ENCODE assay signal across 17 cellular contexts in the genomic region with DNA sequence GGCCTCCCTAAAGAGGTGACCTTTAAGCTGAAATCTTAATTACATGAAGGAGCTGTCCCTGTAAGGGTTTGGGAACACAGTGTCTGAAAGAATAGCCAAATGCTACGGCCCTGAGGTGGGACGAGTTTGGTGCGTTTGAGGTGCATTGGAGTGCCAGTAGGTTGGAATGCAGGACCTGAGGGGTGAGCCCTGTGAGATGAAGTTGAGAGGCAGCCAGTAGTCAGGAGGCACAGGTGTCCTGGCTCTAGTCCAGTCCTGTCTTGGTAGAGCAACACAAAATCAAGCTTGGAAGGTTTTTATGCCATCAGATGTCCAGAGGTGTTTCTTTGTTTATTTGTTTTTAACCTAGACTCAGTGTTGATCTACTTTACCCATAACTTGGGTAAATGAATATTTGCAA.
DNase-seq lines count a peak whose midpoint lies in the region; ATAC-seq and TF ChIP-seq lines count a peak whose summit lies in the region.
"Had no signal": no experiment of that assay in that cellular context is flagged by ENCODE, and none has a peak within 500 bp of the region (broad histone marks: within the 10 kb centered on the region; RNA-seq: fewer than 3 reads in every experiment).

No MANE protein-coding gene starts in this region.

- H3K4me3 ChIP-seq in GM23338 (no peak overlapping the region), neutrophil (ENCODE audit: low read depth in 1 of 2, low read length in 1 of 2) (no peak overlapping the region), adrenal gland (no peak overlapping the region)
- H3K4me3 ChIP-seq: SK-N-MC had no signal

- no peak overlapping the region for H3K4me2 ChIP-seq in GM23338

- H3K9me3 ChIP-seq in neutrophil, result no peaks in the 10 kb centered on the region
- H3K9me3 ChIP-seq in adrenal gland (replicated peaks in 1 of 3), result no peaks in the 10 kb centered on the region

- no peaks in the 10 kb centered on the region for H3K79me2 ChIP-seq in GM23338 (replicated peaks; ENCODE audit: insufficient read depth)

- H3K4me1 Mint-ChIP-seq in CD14-positive monocyte, result peaks cover 35% of the 10 kb centered on the region
- peaks cover 33% of the 10 kb centered on the region for H3K4me1 Mint-ChIP-seq in GM23338
- H3K4me1 Mint-ChIP-seq in WTC11, result peaks cover 41% of the 10 kb centered on the region
- peaks cover 5% of the 10 kb centered on the region for H3K4me1 Mint-ChIP-seq in activated CD4-positive, alpha-beta T cell treated with anti-CD3 and anti-CD28 coated beads, Interleukin-2, amount 10 ng/mL, durations not matched to agents 7 days and 5 days

- CTCF ChIA-PET in WTC11 (lab: Charles Lee), result interaction anchor here (0.9 to 7.6 kb wide), 7 partner anchors 10 to 223 kb away, joined by 4 to 70 read pairs (median 21); no protein-coding TSS in a partner anchor
- CTCF ChIA-PET in activated CD4-positive, alpha-beta T cell treated with anti-CD3 and anti-CD28 coated beads, Interleukin-2, amount 10 ng/mL, durations not matched to agents 7 days and 5 days (lab: Charles Lee), result interaction anchor here (0.6 to 5.7 kb wide), 10 partner anchors 9 to 1295 kb away, joined by 3 to 43 read pairs (median 4); a partner anchor contains a TSS

- POLR2A ChIA-PET in WTC11 (lab: Charles Lee), result no interaction called here
- POLR2A ChIA-PET in activated CD4-positive, alpha-beta T cell treated with anti-CD3 and anti-CD28 coated beads, Interleukin-2, amount 10 ng/mL, durations not matched to agents 7 days and 5 days (lab: Charles Lee), result interaction anchor here (0.6 kb wide), 1 partner anchor 264 kb away, joined by 3 read pairs; no protein-coding TSS in a partner anchor

- H3K9me2 ChIP-seq in GM23338 (ENCODE audit: insufficient read depth), result no peaks in the 10 kb centered on the region

- H3K27ac ChIP-seq in GM23338 (ENCODE audit: low read depth) (peak overlapping the region; percentile 70; the same call in 1 of the 2 replicates), neutrophil (peak overlapping the region; percentile 20), adrenal gland (no peak overlapping the region)
- H3K27ac ChIP-seq: SK-N-MC had no signal

- no peaks in the 10 kb centered on the region for H3F3A ChIP-seq in GM23338 (replicated peaks; ENCODE audit: low read depth)

- no peak overlapping the region for H2AFZ ChIP-seq in GM23338

- H4K20me1 ChIP-seq in GM23338 (replicated peaks; ENCODE audit: insufficient read depth), result no peaks in the 10 kb centered on the region

- H3K27ac Mint-ChIP-seq in CD14-positive monocyte (peak overlapping the region in 5 of 7 donors; percentile 36 to 76 (median 58)), GM23338 (no peak overlapping the region), WTC11 (peak overlapping the region; percentile 70; the same call in 1 of the 2 replicates)
- no peak overlapping the region for H3K27ac Mint-ChIP-seq in activated CD4-positive, alpha-beta T cell treated with anti-CD3 and anti-CD28 coated beads, Interleukin-2, amount 10 ng/mL, durations not matched to agents 7 days and 5 days

- no peak for ATAC-seq in GM23338
- no peak for ATAC-seq in WTC11

- DNase-seq in CD14-positive monocyte (ENCODE audit: low spot score) (no peak), GM23338 (ENCODE audit: low spot score) (no peak), WTC11 (ENCODE audit: low spot score) (no peak), adrenal gland (no peak), erythroblast (lab: John Stamatoyannopoulos, UW) (no peak)
- no peak for DNase-seq in activated CD4-positive, alpha-beta T cell treated with anti-CD3 and anti-CD28 coated beads, Interleukin-2, amount 10 ng/mL, durations not matched to agents 7 days and 5 days
- DNase-seq: DMS79 treated with DMSO at 0.1 percent for 48 hours, HCEC 1CT, IMR-90, Kasumi-1, NCI-H1105 treated with DMSO at 0.1 percent for 48 hours, NCI-H1694 treated with DMSO at 0.1 percent for 48 hours, NCI-H2107, NCI-H748 treated with DMSO at 0.1 percent for 48 hours, Right ventricle myocardium superior had no signal

- 72 to 90% (median 73%) methylated on average over 3 of the region's 3 CpGs for WGBS in adrenal gland, 4 donors

- H3K4me1 ChIP-seq in GM23338 (ENCODE audit: insufficient read depth) (peaks cover 31% of the 10 kb centered on the region), neutrophil (ENCODE audit: control insufficient read depth in 1 of 2, insufficient read depth in 1 of 2, low read depth in 1 of 2, low read length in 1 of 2) (peaks cover 24 to 35% of the 10 kb centered on the region in 2 experiments), adrenal gland (replicated peaks in 1 of 2) (peaks cover 0 to 56% of the 10 kb centered on the region in 2 donors)

- H3K4me3 Mint-ChIP-seq in CD14-positive monocyte (no peak overlapping the region), GM23338 (no peak overlapping the region), WTC11 (no peak overlapping the region)
- H3K4me3 Mint-ChIP-seq in activated CD4-positive, alpha-beta T cell treated with anti-CD3 and anti-CD28 coated beads, Interleukin-2, amount 10 ng/mL, durations not matched to agents 7 days and 5 days, result no peak overlapping the region

- H3K36me3 ChIP-seq in GM23338 (ENCODE audit: insufficient read depth) (no peaks in the 10 kb centered on the region), neutrophil (peaks cover 91% of the 10 kb centered on the region), adrenal gland (replicated peaks in 1 of 2) (no peaks in the 10 kb centered on the region)

- H3K27me3 ChIP-seq in GM23338 (ENCODE audit: insufficient read depth), result no peaks in the 10 kb centered on the region
- H3K27me3 ChIP-seq in neutrophil, result no peaks in the 10 kb centered on the region
- no peaks in the 10 kb centered on the region for H3K27me3 ChIP-seq in adrenal gland

- no peak for TF ChIP-seq CTCF in CD14-positive monocyte (IDR thresholded peaks at IDR 0.05)
- TF ChIP-seq CTCF in GM23338 (conservative IDR thresholded peaks at IDR 0.05; ENCODE audit: low read depth in 2 of 2), result no peak
- TF ChIP-seq CTCF in WTC11 (IDR thresholded peaks at IDR 0.05), result no peak
- TF ChIP-seq CTCF in neutrophil (IDR thresholded peaks at IDR 0.05), result no peak
- TF ChIP-seq CTCF in adrenal gland (IDR thresholded peaks at IDR 0.05), result no peak

- peaks cover 0 to 2% (median 0%) of the 10 kb centered on the region in 3 donors for H3K27me3 Mint-ChIP-seq in CD14-positive monocyte (ENCODE audit: low read depth in 3 of 3)
- no peaks in the 10 kb centered on the region for H3K27me3 Mint-ChIP-seq in GM23338 (ENCODE audit: insufficient read depth, low read depth, poor library complexity)
- no peaks in the 10 kb centered on the region for H3K27me3 Mint-ChIP-seq in WTC11 (ENCODE audit: low read depth)
- no peaks in the 10 kb centered on the region for H3K27me3 Mint-ChIP-seq in activated CD4-positive, alpha-beta T cell treated with anti-CD3 and anti-CD28 coated beads, Interleukin-2, amount 10 ng/mL, durations not matched to agents 7 days and 5 days

- H3K9me3 Mint-ChIP-seq in CD14-positive monocyte (peaks cover 0 to 1% (median 0%) of the 10 kb centered on the region in 7 donors), GM23338 (no peaks in the 10 kb centered on the region), WTC11 (no peaks in the 10 kb centered on the region)
- H3K9me3 Mint-ChIP-seq in activated CD4-positive, alpha-beta T cell treated with anti-CD3 and anti-CD28 coated beads, Interleukin-2, amount 10 ng/mL, durations not matched to agents 7 days and 5 days, result no peaks in the 10 kb centered on the region

- H3K36me3 Mint-ChIP-seq in CD14-positive monocyte (peaks cover 79 to 85% of the 10 kb centered on the region in 2 donors), GM23338 (ENCODE audit: low read depth) (no peaks in the 10 kb centered on the region), WTC11 (no peaks in the 10 kb centered on the region)
- H3K36me3 Mint-ChIP-seq in activated CD4-positive, alpha-beta T cell treated with anti-CD3 and anti-CD28 coated beads, Interleukin-2, amount 10 ng/mL, durations not matched to agents 7 days and 5 days (ENCODE audit: low read depth), result no peaks in the 10 kb centered on the region

- intact Hi-C loops in CD14-positive monocyte (cut with micrococcal nuclease), result loop anchor here in 1 of 2 donors (5.0 kb wide), 1 partner anchor 161 kb away; no protein-coding TSS in a partner anchor
- intact Hi-C loops in adrenal gland (cut with DNase I), result loop anchor here (5.0 kb wide), 1 partner anchor 161 kb away; no protein-coding TSS in a partner anchor

- TF ChIP-seq POLR2A in adrenal gland (IDR thresholded peaks at IDR 0.05), result no peak
- TF ChIP-seq POLR2A in erythroblast (IDR thresholded peaks at IDR 0.05; ENCODE audit: low read length), result no peak

TF ChIP-seq in GM23338, 12 proteins besides CTCF, POLR2A, EP300 and RAD21 (continues in another document):
- TF ChIP-seq ZNF114 (CRISPR knock-in tag; IDR thresholded peaks at IDR 0.05) (no peak), STAT1 (IDR thresholded peaks at IDR 0.05; ENCODE audit: unreplicated experiment) (no peak), EZH2 (IDR thresholded peaks at IDR 0.05; ENCODE audit: low read depth, unreplicated experiment) (no peak), CREB1 (CRISPR knock-in tag; IDR thresholded peaks at IDR 0.05; ENCODE audit: low read depth) (no peak), POLR2AphosphoS5 (IDR thresholded peaks at IDR 0.05; ENCODE audit: low read depth) (no peak), ZNF331 (CRISPR knock-in tag; IDR thresholded peaks at IDR 0.05; ENCODE audit: low read depth) (no peak)

TF ChIP-seq in WTC11, 78 proteins besides CTCF, POLR2A, EP300 and RAD21:
- TF ChIP-seq TP53 (CRISPR knock-in tag; IDR thresholded peaks at IDR 0.05), result no peak
- TF ChIP-seq IRF2 (CRISPR knock-in tag; IDR thresholded peaks at IDR 0.05; ENCODE audit: borderline replicate concordance, low read depth), result no peak
- TF ChIP-seq, protein P1, sequence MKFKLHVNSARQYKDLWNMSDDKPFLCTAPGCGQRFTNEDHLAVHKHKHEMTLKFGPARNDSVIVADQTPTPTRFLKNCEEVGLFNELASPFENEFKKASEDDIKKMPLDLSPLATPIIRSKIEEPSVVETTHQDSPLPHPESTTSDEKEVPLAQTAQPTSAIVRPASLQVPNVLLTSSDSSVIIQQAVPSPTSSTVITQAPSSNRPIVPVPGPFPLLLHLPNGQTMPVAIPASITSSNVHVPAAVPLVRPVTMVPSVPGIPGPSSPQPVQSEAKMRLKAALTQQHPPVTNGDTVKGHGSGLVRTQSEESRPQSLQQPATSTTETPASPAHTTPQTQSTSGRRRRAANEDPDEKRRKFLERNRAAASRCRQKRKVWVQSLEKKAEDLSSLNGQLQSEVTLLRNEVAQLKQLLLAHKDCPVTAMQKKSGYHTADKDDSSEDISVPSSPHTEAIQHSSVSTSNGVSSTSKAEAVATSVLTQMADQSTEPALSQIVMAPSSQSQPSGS (CRISPR knock-in tag; IDR thresholded peaks at IDR 0.05; ENCODE audit: borderline replicate concordance, low read depth), result no peak
- TF ChIP-seq ZNF232 (CRISPR knock-in tag; IDR thresholded peaks at IDR 0.05), result no peak
- TF ChIP-seq ZNF121 (CRISPR knock-in tag; IDR thresholded peaks at IDR 0.05), result no peak
- TF ChIP-seq CREB1 (CRISPR knock-in tag; IDR thresholded peaks at IDR 0.05), result no peak
- no peak for TF ChIP-seq NR2C2 (CRISPR knock-in tag; IDR thresholded peaks at IDR 0.05)
- TF ChIP-seq JAZF1 (CRISPR knock-in tag; IDR thresholded peaks at IDR 0.05), result no peak
TF ChIP-seq in WTC11: peak in this region for 0.

Comparison
In these comparisons a context has a peak if more than half of its experiments do, and no peak if none do; other contexts are left out.
1. H3K27ac Mint-ChIP-seq: peak in CD14-positive monocyte (5 of 7) and WTC11 (single experiment); none in GM23338 (single experiment) and activated CD4-positive, alpha-beta T cell treated with anti-CD3 and anti-CD28 coated beads, Interleukin-2, amount 10 ng/mL, durations not matched to agents 7 days and 5 days (single experiment).
2. H3K27ac ChIP-seq: peak in GM23338 (single experiment) and neutrophil (single experiment); none in adrenal gland (0 of 5).